ENCODE assay signal across 8 cellular contexts in genomic region chr3:49856181-49857005, GRCh38. TPM values are rescaled to one million over a fixed set of nuclear protein-coding genes. Genes with fewer than 3 reads are reported as not detected.
DNase-seq lines count a peak whose midpoint lies in the region; TF ChIP-seq lines count a peak whose summit lies in the region.

A gene with protein sequence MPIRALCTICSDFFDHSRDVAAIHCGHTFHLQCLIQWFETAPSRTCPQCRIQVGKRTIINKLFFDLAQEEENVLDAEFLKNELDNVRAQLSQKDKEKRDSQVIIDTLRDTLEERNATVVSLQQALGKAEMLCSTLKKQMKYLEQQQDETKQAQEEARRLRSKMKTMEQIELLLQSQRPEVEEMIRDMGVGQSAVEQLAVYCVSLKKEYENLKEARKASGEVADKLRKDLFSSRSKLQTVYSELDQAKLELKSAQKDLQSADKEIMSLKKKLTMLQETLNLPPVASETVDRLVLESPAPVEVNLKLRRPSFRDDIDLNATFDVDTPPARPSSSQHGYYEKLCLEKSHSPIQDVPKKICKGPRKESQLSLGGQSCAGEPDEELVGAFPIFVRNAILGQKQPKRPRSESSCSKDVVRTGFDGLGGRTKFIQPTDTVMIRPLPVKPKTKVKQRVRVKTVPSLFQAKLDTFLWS (minus strand): TSS chr3:49856564. CDS start chr3:49856453, 111 bp downstream.

- H3K4me1 Mint-ChIP-seq in nephron progenitor cell: peaks cover 19% of the 10 kb centered on the region
- H3K4me1 Mint-ChIP-seq in stimulated activated naive CD8-positive, alpha-beta T cell treated with anti-CD3 and anti-CD28 coated beads, Interleukin-15, Interleukin-2, amounts not matched to agents 100 ng/mL and 50 ng/mL, for 24 hours (ENCODE audit: low read depth): peaks cover 6% of the 10 kb centered on the region

- peak within 1 kb of the TSS; percentile 68 for H3K27ac Mint-ChIP-seq in nephron progenitor cell
- peak within 1 kb of the TSS; percentile 86 for H3K27ac Mint-ChIP-seq in stimulated activated naive CD8-positive, alpha-beta T cell treated with anti-CD3 and anti-CD28 coated beads, Interleukin-15, Interleukin-2, amounts not matched to agents 100 ng/mL and 50 ng/mL, for 24 hours

- peak within 1 kb of the TSS; percentile 98 for H3K4me3 Mint-ChIP-seq in nephron progenitor cell
- H3K4me3 Mint-ChIP-seq in stimulated activated naive CD8-positive, alpha-beta T cell treated with anti-CD3 and anti-CD28 coated beads, Interleukin-15, Interleukin-2, amounts not matched to agents 100 ng/mL and 50 ng/mL, for 24 hours: peak within 1 kb of the TSS; percentile 95

- TF ChIP-seq CTCF in Loucy (conservative IDR thresholded peaks at IDR 0.05; ENCODE audit: low read length) (no peak), nephron progenitor cell (IDR thresholded peaks at IDR 0.05) (no peak)

- H3F3A ChIP-seq in Loucy (ENCODE audit: low read depth): no peaks in the 10 kb centered on the region

- no peaks in the 10 kb centered on the region for H3K9me2 ChIP-seq in Loucy (replicated peaks; ENCODE audit: low read depth, low read length)

- H3K9ac ChIP-seq in ES-I3 (ENCODE audit: low read depth, low read length): peak within 1 kb of the TSS; percentile 91
- peak within 1 kb of the TSS; percentile 80 for H3K9ac ChIP-seq in Loucy (ENCODE audit: low read depth, low read length, poor library complexity, severe bottlenecking)

- peaks cover 31% of the 10 kb centered on the region for H3K79me2 ChIP-seq in Loucy (ENCODE audit: insufficient read depth, low read length)

- no peaks in the 10 kb centered on the region for H3K9me3 ChIP-seq in ES-I3 (ENCODE audit: control insufficient read depth, insufficient read depth, low read length)
- H3K9me3 ChIP-seq in Loucy (ENCODE audit: insufficient read depth, low read depth, low read length): no peaks in the 10 kb centered on the region

- peak within 1 kb of the TSS; percentile 92 for H2AFZ ChIP-seq in Loucy (ENCODE audit: low read length)

- no peaks in the 10 kb centered on the region for H3K27me3 ChIP-seq in H7 (ENCODE audit: control insufficient read depth, insufficient read depth, low read length)
- H3K27me3 ChIP-seq in Loucy (ENCODE audit: insufficient read depth, low read length, poor library complexity, severe bottlenecking): no peaks in the 10 kb centered on the region

- H3K4me1 ChIP-seq in ES-I3 (ENCODE audit: insufficient read depth, low read length) (peaks cover 5% of the 10 kb centered on the region), Loucy (ENCODE audit: insufficient read depth, low read length, poor library complexity, severe bottlenecking) (peaks cover 17% of the 10 kb centered on the region)

- peak within 1 kb of the TSS; percentile 80 for H3K4me3 ChIP-seq in H7 (ENCODE audit: insufficient read depth, low read depth, low read length)
- H3K4me3 ChIP-seq in Loucy (ENCODE audit: low read length, poor library complexity, severe bottlenecking): peak within 1 kb of the TSS; percentile 89

- H3K36me3 ChIP-seq in ES-I3 (ENCODE audit: insufficient read depth, low read length): no peaks in the 10 kb centered on the region
- peaks cover 7% of the 10 kb centered on the region for H3K36me3 ChIP-seq in H7 (replicated peaks; ENCODE audit: control insufficient read depth, insufficient read depth, low read length)
- no peaks in the 10 kb centered on the region for H3K36me3 ChIP-seq in Loucy (ENCODE audit: insufficient read depth, low read length)

- no peaks in the 10 kb centered on the region for H4K20me1 ChIP-seq in Loucy (ENCODE audit: insufficient read depth, low read length, poor library complexity, severe bottlenecking)

- peak within 1 kb of the TSS; percentile 84 for H3K4me2 ChIP-seq in Loucy (ENCODE audit: low read depth, low read length, poor library complexity, severe bottlenecking)

- H3K36me3 Mint-ChIP-seq in nephron progenitor cell (ENCODE audit: low read depth): peaks cover 10% of the 10 kb centered on the region
- no peaks in the 10 kb centered on the region for H3K36me3 Mint-ChIP-seq in stimulated activated naive CD8-positive, alpha-beta T cell treated with anti-CD3 and anti-CD28 coated beads, Interleukin-15, Interleukin-2, amounts not matched to agents 100 ng/mL and 50 ng/mL, for 24 hours (ENCODE audit: low read depth)

- H3K9me3 Mint-ChIP-seq in nephron progenitor cell: no peaks in the 10 kb centered on the region
- no peaks in the 10 kb centered on the region for H3K9me3 Mint-ChIP-seq in stimulated activated naive CD8-positive, alpha-beta T cell treated with anti-CD3 and anti-CD28 coated beads, Interleukin-15, Interleukin-2, amounts not matched to agents 100 ng/mL and 50 ng/mL, for 24 hours

- no peaks in the 10 kb centered on the region for H3K27me3 Mint-ChIP-seq in nephron progenitor cell (ENCODE audit: low read depth, poor library complexity)
- H3K27me3 Mint-ChIP-seq in stimulated activated naive CD8-positive, alpha-beta T cell treated with anti-CD3 and anti-CD28 coated beads, Interleukin-15, Interleukin-2, amounts not matched to agents 100 ng/mL and 50 ng/mL, for 24 hours: no peaks in the 10 kb centered on the region

- DNase-seq in H7 (peak; percentile 100), SHP77 (lab: John Stamatoyannopoulos, UW) (peak; percentile 88 to 89), fibroblast of the conjunctiva (ENCODE audit: low read depth) (peak; percentile 81), nephron progenitor cell (peak; percentile 97)
- peak; percentile 89 for DNase-seq in activated effector memory CD4-positive, alpha-beta T cell treated with Interleukin-2 at 50 U/mL for 16 hours

RNA-seq across cellular contexts. Expression of the gene that starts here (rescaled TPM):
- 16.1 and 24.9 TPM in 2 replicates for total RNA-seq in H7 (2014; rRNA removed; shearing (Covaris generic))

Comparison
In these comparisons a context has a peak if more than half of its experiments do, and no peak if none do; other contexts are left out.
1. Peak in every context shown above with its lines: DNase-seq and H3K4me3 ChIP-seq.